9 cellular contexts compared by ENCODE assay signal in genomic region chr7:144836545-144836842, GRCh38. TPM values are rescaled to one million over a fixed set of nuclear protein-coding genes. Genes with fewer than 3 reads are reported as not detected.
DNase-seq lines count a peak whose midpoint lies in the region; ATAC-seq and TF ChIP-seq lines count a peak whose summit lies in the region.
"Had no signal": no experiment of that assay in that cellular context is flagged by ENCODE, and none has a peak within 500 bp of the region (broad histone marks: within the 10 kb centered on the region; RNA-seq: fewer than 3 reads in every experiment).

No MANE protein-coding gene starts in this region.

- intact Hi-C loops in ascending aorta (cut with DNase I): loop anchor here (2.0 to 10.0 kb wide), 4 partner anchors 52 to 1442 kb away; partner anchors contain the start of gene TCAF1
- intact Hi-C loops in thyroid gland (cut with DNase I): no loop called here

- H3K27ac ChIP-seq in ascending aorta (peak overlapping the region; percentile 96 to 98), thyroid gland (peak overlapping the region; percentile 88 to 90 (median 88))

- H3K4me1 ChIP-seq in ascending aorta: peaks cover 4 to 13% of the 10 kb centered on the region in 2 donors
- H3K4me1 ChIP-seq in thyroid gland: peaks cover 0 to 7% of the 10 kb centered on the region in 2 donors

- H3K27ac Mint-ChIP-seq in mesothelial cell of epicardium: no peak overlapping the region

- H3K4me1 Mint-ChIP-seq in activated T-cell treated with anti-CD3 and anti-CD28 coated beads, Interleukin-2, amount 50 U/mL, for 4 hours (ENCODE audit: low read depth): peaks cover 37% of the 10 kb centered on the region
- peaks cover 2% of the 10 kb centered on the region for H3K4me1 Mint-ChIP-seq in mesothelial cell of epicardium

- ATAC-seq in activated T-cell treated with anti-CD3 and anti-CD28 coated beads, Interleukin-2, amount 50 U/mL, for 4 hours: no peak
- no peak for ATAC-seq in HG03159 (IDR thresholded peaks at IDR 0.05; ENCODE audit: unreplicated experiment)
- no peak for ATAC-seq in HG02642 (IDR thresholded peaks at IDR 0.05; ENCODE audit: poor library complexity, unreplicated experiment)
- no peak for ATAC-seq in HG03135 (IDR thresholded peaks at IDR 0.05; ENCODE audit: unreplicated experiment)

- WGBS in thyroid gland, 2 donors: 93% methylated on average over 12 of the region's 12 CpGs

- no peaks in the 10 kb centered on the region for H3K36me3 Mint-ChIP-seq in activated T-cell treated with anti-CD3 and anti-CD28 coated beads, Interleukin-2, amount 50 U/mL, for 4 hours (ENCODE audit: insufficient read depth)
- peaks cover 4% of the 10 kb centered on the region for H3K36me3 Mint-ChIP-seq in mesothelial cell of epicardium

- no peak for DNase-seq in activated T-cell treated with anti-CD3 and anti-CD28 coated beads, Interleukin-2, amount 50 U/mL, for 4 hours
- no peak for DNase-seq in activated T-cell treated with anti-CD3 and anti-CD28 coated beads, Interleukin-2, amount 50 U/mL, for 1 hour
- no peak for DNase-seq in ascending aorta (ENCODE audit: low spot score in 2 of 2)
- DNase-seq in mesothelial cell of epicardium (ENCODE audit: low spot score in 2 of 2, unreplicated experiment in 2 of 2): no peak
- DNase-seq in thyroid gland: no peak
- DNase-seq: SIG-M5 had no signal

- peaks cover 3% of the 10 kb centered on the region for H3K9me3 Mint-ChIP-seq in activated T-cell treated with anti-CD3 and anti-CD28 coated beads, Interleukin-2, amount 50 U/mL, for 4 hours
- peaks cover 35% of the 10 kb centered on the region for H3K9me3 Mint-ChIP-seq in mesothelial cell of epicardium

- H3K9me3 ChIP-seq in ascending aorta (peaks cover 0 to 10% of the 10 kb centered on the region in 2 donors), thyroid gland (no peaks in the 10 kb centered on the region)

- no peak for TF ChIP-seq POLR2A in thyroid gland (IDR thresholded peaks at IDR 0.05)

- TF ChIP-seq CTCF in ascending aorta (IDR thresholded peaks at IDR 0.05) (no peak), mesothelial cell of epicardium (IDR thresholded peaks at IDR 0.05; ENCODE audit: unreplicated experiment) (no peak), thyroid gland (IDR thresholded peaks at IDR 0.05) (no peak)

- H3K27me3 ChIP-seq in ascending aorta (no peaks in the 10 kb centered on the region), thyroid gland (no peaks in the 10 kb centered on the region)

- H3K4me3 Mint-ChIP-seq in activated T-cell treated with anti-CD3 and anti-CD28 coated beads, Interleukin-2, amount 50 U/mL, for 4 hours: peak overlapping the region; percentile 98
- peak overlapping the region; percentile 90 for H3K4me3 Mint-ChIP-seq in mesothelial cell of epicardium

- H3K4me3 ChIP-seq in ascending aorta (peak overlapping the region; percentile 89 to 92), thyroid gland (replicated peaks in 1 of 3) (peak overlapping the region in 1 of 3 donors; percentile 57)

- H3K36me3 ChIP-seq in ascending aorta: no peaks in the 10 kb centered on the region
- H3K36me3 ChIP-seq in thyroid gland: no peaks in the 10 kb centered on the region

- H3K27me3 Mint-ChIP-seq in activated T-cell treated with anti-CD3 and anti-CD28 coated beads, Interleukin-2, amount 50 U/mL, for 4 hours (ENCODE audit: low read depth): no peaks in the 10 kb centered on the region
- peaks cover 6% of the 10 kb centered on the region for H3K27me3 Mint-ChIP-seq in mesothelial cell of epicardium (ENCODE audit: low read depth)

RNA-seq across cellular contexts. Expression of gene TPK1, which starts 0.6 kb away (rescaled TPM):
- 10 to 100 TPM in 1 of 3 donors, 1 to 10 TPM in 2; 9.2 to 10.5 (median 9.3) TPM for total RNA-seq in activated T-cell treated with anti-CD3 and anti-CD28 coated beads, Interleukin-2, amount 50 U/mL, for 4 hours
- total RNA-seq in ascending aorta (3.7 TPM), mesothelial cell of epicardium (3.3 to 3.9 TPM (median 3.4 TPM) in 3 replicates), thyroid gland (10 to 100 TPM in 1 of 4 donors, 1 to 10 TPM in 3; 2.6 to 10.4 (median 6.2) TPM)
